Comparison of ENCODE assay signal across 17 cellular contexts in genomic region chr14:21631084-21631483, GRCh38. TPM values are rescaled to one million over a fixed set of nuclear protein-coding genes. Genes with fewer than 3 reads are reported as not detected.
DNase-seq lines count a peak whose midpoint lies in the region; ATAC-seq and TF ChIP-seq lines count a peak whose summit lies in the region.
"Had no signal": no experiment of that assay in that cellular context is flagged by ENCODE, and none has a peak within 500 bp of the region (broad histone marks: within the 10 kb centered on the region; RNA-seq: fewer than 3 reads in every experiment).

No MANE protein-coding gene starts in this region.

- no peaks in the 10 kb centered on the region for H3K4me1 ChIP-seq in GM23338 (ENCODE audit: insufficient read depth)

- no peaks in the 10 kb centered on the region for H3K4me1 Mint-ChIP-seq in GM23338
- H3K4me1 Mint-ChIP-seq: CD4-positive, CD25-positive, alpha-beta regulatory T cell; IgD-negative memory B cell; T-cell had no signal

- H3K79me2 ChIP-seq in GM23338 (replicated peaks; ENCODE audit: insufficient read depth): no peaks in the 10 kb centered on the region

- no peak for TF ChIP-seq CTCF in GM23338 (conservative IDR thresholded peaks at IDR 0.05; ENCODE audit: low read depth in 2 of 2)

- no peaks in the 10 kb centered on the region for H3K36me3 ChIP-seq in GM23338 (ENCODE audit: insufficient read depth)

- H3K27ac ChIP-seq in epithelial cell of prostate: no peak overlapping the region
- no peak overlapping the region for H3K27ac ChIP-seq in GM23338 (ENCODE audit: low read depth)
- H3K27ac ChIP-seq: SK-N-MC had no signal

- H3K4me3 Mint-ChIP-seq in GM23338: no peak overlapping the region
- H3K4me3 Mint-ChIP-seq: CD4-positive, CD25-positive, alpha-beta regulatory T cell; IgD-negative memory B cell; T-cell had no signal

- ATAC-seq in GM18868 (IDR thresholded peaks at IDR 0.05; ENCODE audit: unreplicated experiment) (peak; percentile 90), GM23338 (no peak), GM21576 (IDR thresholded peaks at IDR 0.05; ENCODE audit: unreplicated experiment) (no peak)
- ATAC-seq: T-cell had no signal

- H3K9me3 Mint-ChIP-seq in GM23338: no peaks in the 10 kb centered on the region
- H3K9me3 Mint-ChIP-seq: T-cell had no signal

- H3K9me2 ChIP-seq in GM23338 (ENCODE audit: insufficient read depth): 0 out of 2 replicates have a peak, but pooled peaks cover 5% of the 10 kb centered on the region

- no peak overlapping the region for H2AFZ ChIP-seq in GM23338

- no peaks in the 10 kb centered on the region for H3K27me3 Mint-ChIP-seq in GM23338 (ENCODE audit: insufficient read depth, low read depth, poor library complexity)

- no peak overlapping the region for H3K4me2 ChIP-seq in GM23338

- DNase-seq in COLO668 (lab: John Stamatoyannopoulos, UW; ENCODE audit: unreplicated experiment) (peak; percentile 55), NCI-H526 treated with DMSO at 0.1 percent for 48 hours (lab: John Stamatoyannopoulos, UW) (peak; percentile 10), epithelial cell of prostate (ENCODE audit: low read depth, low spot score) (peak; percentile 81), GM23338 (ENCODE audit: low spot score) (no peak), NCI-H1436 treated with DMSO at 0.1 percent for 48 hours (lab: John Stamatoyannopoulos, UW) (no peak)
- no peak for DNase-seq in stimulated activated CD4-positive, alpha-beta T cell treated with anti-CD3 and anti-CD28 coated beads, Interleukin-15, amount 100 ng/mL, for 24 hours
- DNase-seq: ACHN, Calu3, H7, NCI-H146, T-cell had no signal

- no peaks in the 10 kb centered on the region for H3K36me3 Mint-ChIP-seq in GM23338 (ENCODE audit: low read depth)
- H3K36me3 Mint-ChIP-seq: CD4-positive, CD25-positive, alpha-beta regulatory T cell; IgD-negative memory B cell; T-cell had no signal

- H3K27me3 ChIP-seq in GM23338 (ENCODE audit: insufficient read depth): no peaks in the 10 kb centered on the region

- H3K27ac Mint-ChIP-seq in GM23338: no peak overlapping the region
- H3K27ac Mint-ChIP-seq: CD4-positive, CD25-positive, alpha-beta regulatory T cell; T-cell had no signal

- H3F3A ChIP-seq in GM23338 (replicated peaks; ENCODE audit: low read depth): no peaks in the 10 kb centered on the region

- H3K4me3 ChIP-seq in GM23338: no peak overlapping the region
- H3K4me3 ChIP-seq: SK-N-MC had no signal

- no peaks in the 10 kb centered on the region for H4K20me1 ChIP-seq in GM23338 (replicated peaks; ENCODE audit: insufficient read depth)

TF ChIP-seq in GM23338, 12 proteins besides CTCF, POLR2A, EP300 and RAD21 (continues in another document):
- no peak for TF ChIP-seq NANOG (IDR thresholded peaks at IDR 0.05; ENCODE audit: borderline replicate concordance)
- TF ChIP-seq ZNF331 (CRISPR knock-in tag; IDR thresholded peaks at IDR 0.05; ENCODE audit: low read depth): no peak
- TF ChIP-seq CREB1 (CRISPR knock-in tag; IDR thresholded peaks at IDR 0.05; ENCODE audit: low read depth): no peak
- TF ChIP-seq, protein P1, sequence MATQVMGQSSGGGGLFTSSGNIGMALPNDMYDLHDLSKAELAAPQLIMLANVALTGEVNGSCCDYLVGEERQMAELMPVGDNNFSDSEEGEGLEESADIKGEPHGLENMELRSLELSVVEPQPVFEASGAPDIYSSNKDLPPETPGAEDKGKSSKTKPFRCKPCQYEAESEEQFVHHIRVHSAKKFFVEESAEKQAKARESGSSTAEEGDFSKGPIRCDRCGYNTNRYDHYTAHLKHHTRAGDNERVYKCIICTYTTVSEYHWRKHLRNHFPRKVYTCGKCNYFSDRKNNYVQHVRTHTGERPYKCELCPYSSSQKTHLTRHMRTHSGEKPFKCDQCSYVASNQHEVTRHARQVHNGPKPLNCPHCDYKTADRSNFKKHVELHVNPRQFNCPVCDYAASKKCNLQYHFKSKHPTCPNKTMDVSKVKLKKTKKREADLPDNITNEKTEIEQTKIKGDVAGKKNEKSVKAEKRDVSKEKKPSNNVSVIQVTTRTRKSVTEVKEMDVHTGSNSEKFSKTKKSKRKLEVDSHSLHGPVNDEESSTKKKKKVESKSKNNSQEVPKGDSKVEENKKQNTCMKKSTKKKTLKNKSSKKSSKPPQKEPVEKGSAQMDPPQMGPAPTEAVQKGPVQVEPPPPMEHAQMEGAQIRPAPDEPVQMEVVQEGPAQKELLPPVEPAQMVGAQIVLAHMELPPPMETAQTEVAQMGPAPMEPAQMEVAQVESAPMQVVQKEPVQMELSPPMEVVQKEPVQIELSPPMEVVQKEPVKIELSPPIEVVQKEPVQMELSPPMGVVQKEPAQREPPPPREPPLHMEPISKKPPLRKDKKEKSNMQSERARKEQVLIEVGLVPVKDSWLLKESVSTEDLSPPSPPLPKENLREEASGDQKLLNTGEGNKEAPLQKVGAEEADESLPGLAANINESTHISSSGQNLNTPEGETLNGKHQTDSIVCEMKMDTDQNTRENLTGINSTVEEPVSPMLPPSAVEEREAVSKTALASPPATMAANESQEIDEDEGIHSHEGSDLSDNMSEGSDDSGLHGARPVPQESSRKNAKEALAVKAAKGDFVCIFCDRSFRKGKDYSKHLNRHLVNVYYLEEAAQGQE (IDR thresholded peaks at IDR 0.05; ENCODE audit: unreplicated experiment): no peak
- TF ChIP-seq, protein P2, sequence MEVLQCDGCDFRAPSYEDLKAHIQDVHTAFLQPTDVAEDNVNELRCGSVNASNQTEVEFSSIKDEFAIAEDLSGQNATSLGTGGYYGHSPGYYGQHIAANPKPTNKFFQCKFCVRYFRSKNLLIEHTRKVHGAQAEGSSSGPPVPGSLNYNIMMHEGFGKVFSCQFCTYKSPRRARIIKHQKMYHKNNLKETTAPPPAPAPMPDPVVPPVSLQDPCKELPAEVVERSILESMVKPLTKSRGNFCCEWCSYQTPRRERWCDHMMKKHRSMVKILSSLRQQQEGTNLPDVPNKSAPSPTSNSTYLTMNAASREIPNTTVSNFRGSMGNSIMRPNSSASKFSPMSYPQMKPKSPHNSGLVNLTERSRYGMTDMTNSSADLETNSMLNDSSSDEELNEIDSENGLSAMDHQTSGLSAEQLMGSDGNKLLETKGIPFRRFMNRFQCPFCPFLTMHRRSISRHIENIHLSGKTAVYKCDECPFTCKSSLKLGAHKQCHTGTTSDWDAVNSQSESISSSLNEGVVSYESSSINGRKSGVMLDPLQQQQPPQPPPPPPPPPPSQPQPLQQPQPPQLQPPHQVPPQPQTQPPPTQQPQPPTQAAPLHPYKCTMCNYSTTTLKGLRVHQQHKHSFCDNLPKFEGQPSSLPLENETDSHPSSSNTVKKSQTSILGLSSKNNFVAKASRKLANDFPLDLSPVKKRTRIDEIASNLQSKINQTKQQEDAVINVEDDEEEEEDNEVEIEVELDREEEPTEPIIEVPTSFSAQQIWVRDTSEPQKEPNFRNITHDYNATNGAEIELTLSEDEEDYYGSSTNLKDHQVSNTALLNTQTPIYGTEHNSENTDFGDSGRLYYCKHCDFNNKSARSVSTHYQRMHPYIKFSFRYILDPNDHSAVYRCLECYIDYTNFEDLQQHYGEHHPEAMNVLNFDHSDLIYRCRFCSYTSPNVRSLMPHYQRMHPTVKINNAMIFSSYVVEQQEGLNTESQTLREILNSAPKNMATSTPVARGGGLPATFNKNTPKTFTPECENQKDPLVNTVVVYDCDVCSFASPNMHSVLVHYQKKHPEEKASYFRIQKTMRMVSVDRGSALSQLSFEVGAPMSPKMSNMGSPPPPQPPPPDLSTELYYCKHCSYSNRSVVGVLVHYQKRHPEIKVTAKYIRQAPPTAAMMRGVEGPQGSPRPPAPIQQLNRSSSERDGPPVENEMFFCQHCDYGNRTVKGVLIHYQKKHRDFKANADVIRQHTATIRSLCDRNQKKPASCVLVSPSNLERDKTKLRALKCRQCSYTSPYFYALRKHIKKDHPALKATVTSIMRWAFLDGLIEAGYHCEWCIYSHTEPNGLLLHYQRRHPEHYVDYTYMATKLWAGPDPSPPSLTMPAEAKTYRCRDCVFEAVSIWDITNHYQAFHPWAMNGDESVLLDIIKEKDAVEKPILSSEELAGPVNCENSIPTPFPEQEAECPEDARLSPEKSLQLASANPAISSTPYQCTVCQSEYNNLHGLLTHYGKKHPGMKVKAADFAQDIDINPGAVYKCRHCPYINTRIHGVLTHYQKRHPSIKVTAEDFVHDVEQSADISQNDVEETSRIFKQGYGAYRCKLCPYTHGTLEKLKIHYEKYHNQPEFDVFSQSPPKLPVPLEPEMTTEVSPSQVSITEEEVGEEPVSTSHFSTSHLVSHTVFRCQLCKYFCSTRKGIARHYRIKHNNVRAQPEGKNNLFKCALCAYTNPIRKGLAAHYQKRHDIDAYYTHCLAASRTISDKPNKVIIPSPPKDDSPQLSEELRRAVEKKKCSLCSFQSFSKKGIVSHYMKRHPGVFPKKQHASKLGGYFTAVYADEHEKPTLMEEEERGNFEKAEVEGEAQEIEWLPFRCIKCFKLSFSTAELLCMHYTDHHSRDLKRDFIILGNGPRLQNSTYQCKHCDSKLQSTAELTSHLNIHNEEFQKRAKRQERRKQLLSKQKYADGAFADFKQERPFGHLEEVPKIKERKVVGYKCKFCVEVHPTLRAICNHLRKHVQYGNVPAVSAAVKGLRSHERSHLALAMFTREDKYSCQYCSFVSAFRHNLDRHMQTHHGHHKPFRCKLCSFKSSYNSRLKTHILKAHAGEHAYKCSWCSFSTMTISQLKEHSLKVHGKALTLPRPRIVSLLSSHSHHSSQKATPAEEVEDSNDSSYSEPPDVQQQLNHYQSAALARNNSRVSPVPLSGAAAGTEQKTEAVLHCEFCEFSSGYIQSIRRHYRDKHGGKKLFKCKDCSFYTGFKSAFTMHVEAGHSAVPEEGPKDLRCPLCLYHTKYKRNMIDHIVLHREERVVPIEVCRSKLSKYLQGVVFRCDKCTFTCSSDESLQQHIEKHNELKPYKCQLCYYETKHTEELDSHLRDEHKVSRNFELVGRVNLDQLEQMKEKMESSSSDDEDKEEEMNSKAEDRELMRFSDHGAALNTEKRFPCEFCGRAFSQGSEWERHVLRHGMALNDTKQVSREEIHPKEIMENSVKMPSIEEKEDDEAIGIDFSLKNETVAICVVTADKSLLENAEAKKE (CRISPR knock-in tag; IDR thresholded peaks at IDR 0.05): no peak
- TF ChIP-seq EZH2phosphoT487 (IDR thresholded peaks at IDR 0.05; ENCODE audit: unreplicated experiment): no peak
- TF ChIP-seq STAT1 (IDR thresholded peaks at IDR 0.05; ENCODE audit: unreplicated experiment): no peak

RNA-seq across cellular contexts. Expression of gene OR10G2, which starts 3.7 kb away (rescaled TPM):
- not detected in 2 replicates for total RNA-seq in GM23338 (2014; rRNA removed; shearing (Covaris generic))
- not detected in 2 replicates for polyA plus RNA-seq in GM23338 (2016; fragmentation: Nextera tagmentation; extraction: Ambion mirVana)
- total RNA-seq: Calu3; CD4-positive, CD25-positive, alpha-beta regulatory T cell; H7; NCI-H460; T-cell had no signal
- polyA plus RNA-seq: CD4-positive, CD25-positive, alpha-beta regulatory T cell; IgD-negative memory B cell had no signal

RNA-seq across cellular contexts. Expression of gene OR4E2, which starts 22.6 kb away (rescaled TPM):
- total RNA-seq in GM23338 (2014; rRNA removed; shearing (Covaris generic)): not detected in 2 replicates
- polyA plus RNA-seq in GM23338 (2016; fragmentation: Nextera tagmentation; extraction: Ambion mirVana): not detected in 2 replicates
- total RNA-seq: Calu3; CD4-positive, CD25-positive, alpha-beta regulatory T cell; H7; NCI-H460 had no signal
- polyA plus RNA-seq: CD4-positive, CD25-positive, alpha-beta regulatory T cell; IgD-negative memory B cell had no signal

RNA-seq across cellular contexts. Expression of gene OR4E1, which starts 42.5 kb away (rescaled TPM):
- not detected in 2 replicates for total RNA-seq in GM23338 (2014; rRNA removed; shearing (Covaris generic))
- not detected in 2 replicates for polyA plus RNA-seq in GM23338 (2016; fragmentation: Nextera tagmentation; extraction: Ambion mirVana)
- total RNA-seq: Calu3; CD4-positive, CD25-positive, alpha-beta regulatory T cell; H7; NCI-H460 had no signal
- polyA plus RNA-seq: IgD-negative memory B cell had no signal

RNA-seq across cellular contexts. Expression of gene OR10G3, which starts 51.2 kb away (rescaled TPM):
- not detected in 2 replicates for total RNA-seq in GM23338 (2014; rRNA removed; shearing (Covaris generic))
- not detected in 2 replicates for polyA plus RNA-seq in GM23338 (2016; fragmentation: Nextera tagmentation; extraction: Ambion mirVana)
- total RNA-seq: Calu3; CD4-positive, CD25-positive, alpha-beta regulatory T cell; H7; NCI-H460; T-cell had no signal
- polyA plus RNA-seq: CD4-positive, CD25-positive, alpha-beta regulatory T cell; IgD-negative memory B cell had no signal

Comparison
In these comparisons a context has a peak if more than half of its experiments do, and no peak if none do; other contexts are left out.
1. DNase-seq: peak in COLO668 (single experiment), NCI-H526 treated with DMSO at 0.1 percent for 48 hours (single experiment) and epithelial cell of prostate (single experiment); none in GM23338 (single experiment), NCI-H1436 treated with DMSO at 0.1 percent for 48 hours (single experiment) and stimulated activated CD4-positive, alpha-beta T cell treated with anti-CD3 and anti-CD28 coated beads, Interleukin-15, amount 100 ng/mL, for 24 hours (single experiment).